Comparison of ENCODE assay signal across 31 cellular contexts in genomic region chr7:25376207-25376606, GRCh38.
"Had no signal": no experiment of that assay in that cellular context is flagged by ENCODE, and none has a peak within 500 bp of the region (broad histone marks: within the 10 kb centered on the region; RNA-seq: fewer than 3 reads in every experiment).

No MANE protein-coding gene starts in this region.

- H3K4me1 ChIP-seq: colonic mucosa, gastrocnemius medialis, prostate gland, testis, transverse colon had no signal

- DNase-seq: activated B cell treated with CpG ODN at 0.5 μM for 24 hours; activated CD4-positive, alpha-beta T cell treated with anti-CD3 and anti-CD28 coated beads, Interleukin-2, amount 50 U/mL, for 4 hours; activated naive CD4-positive, alpha-beta T cell; activated T-cell treated with anti-CD3 and anti-CD28 coated beads for 4 hours; activated T-cell treated with anti-CD3 and anti-CD28 coated beads, Interleukin-2, amount 50 U/mL, for 72 hours; body of pancreas; cerebellar nuclear complex; colonic mucosa; effector CD8-positive, alpha-beta T cell; erythroblast; gastrocnemius medialis; left colon; natural killer cell; ovary; retina; stimulated activated CD4-positive, alpha-beta T cell treated with anti-CD3 and anti-CD28 coated beads, Interleukin-12 subunit alpha, Interleukin-12 subunit beta, amount 100 ng/mL, for 4 hours; stimulated activated CD4-positive, alpha-beta T cell treated with anti-CD3 and anti-CD28 coated beads, Interleukin-4, amount 100 ng/mL, for 1 hour; stimulated activated naive CD8-positive, alpha-beta T cell treated with anti-CD3 and anti-CD28 coated beads, Interleukin-15, Interleukin-2, amounts not matched to agents 100 U/mL and 50 U/mL, for 24 hours; T-helper 17 cell; T1000; testis; transverse colon had no signal

- H3K4me1 Mint-ChIP-seq: activated B cell treated with CpG ODN at 0.5 μM for 24 hours, memory B cell, natural killer cell, T-helper 17 cell had no signal

- H3K27ac Mint-ChIP-seq: activated B cell treated with CpG ODN at 0.5 μM for 24 hours; activated naive CD4-positive, alpha-beta T cell treated with anti-CD3 and anti-CD28 coated beads, Interleukin-2, amount 50 U/mL, for 72 hours; activated T-cell treated with anti-CD3 and anti-CD28 coated beads, Interleukin-2, amount 50 U/mL, for 72 hours; memory B cell; natural killer cell; T-helper 17 cell had no signal

- FAIRE-seq: keratinocyte, urothelium cell line had no signal

- H3K9me3 ChIP-seq: body of pancreas, colonic mucosa, gastrocnemius medialis, ovary, prostate gland, testis had no signal

- H3K4me3 ChIP-seq: body of pancreas, cardiac muscle cell, colonic mucosa, gastrocnemius medialis, ovary, prostate gland, skin epidermis, testis, transverse colon had no signal

- ATAC-seq: activated naive CD4-positive, alpha-beta T cell treated with anti-CD3 and anti-CD28 coated beads, Interleukin-2, amount 50 U/mL, for 72 hours; activated T-cell treated with anti-CD3 and anti-CD28 coated beads, Interleukin-2, amount 50 U/mL, for 72 hours; body of pancreas; gastrocnemius medialis; left colon; natural killer cell; sciatic nerve; stimulated activated naive CD8-positive, alpha-beta T cell treated with anti-CD3 and anti-CD28 coated beads, Interleukin-15, Interleukin-2, amounts not matched to agents 100 U/mL and 50 U/mL, for 24 hours; T-helper 17 cell had no signal

- H3K4me3 Mint-ChIP-seq: activated B cell treated with CpG ODN at 0.5 μM for 24 hours; activated T-cell treated with anti-CD3 and anti-CD28 coated beads, Interleukin-2, amount 50 U/mL, for 72 hours; memory B cell; natural killer cell; T-helper 17 cell had no signal

- H3K27me3 ChIP-seq: body of pancreas, cardiac muscle cell, colonic mucosa, gastrocnemius medialis, ovary, testis, transverse colon had no signal

- H3K36me3 ChIP-seq: cardiac muscle cell, colonic mucosa, gastrocnemius medialis, neutrophil, ovary, prostate gland, transverse colon had no signal

- H3K27ac ChIP-seq: body of pancreas, cardiac muscle cell, colonic mucosa, gastrocnemius medialis, neutrophil, ovary, prostate gland, testis, transverse colon had no signal
